In genomic region chr5:123875444-123876264, GRCh38 we compare ENCODE assay signal across 10 cellular contexts.
DNase-seq lines count a peak whose midpoint lies in the region; ATAC-seq and TF ChIP-seq lines count a peak whose summit lies in the region.
"Had no signal": no experiment of that assay in that cellular context is flagged by ENCODE, and none has a peak within 500 bp of the region (broad histone marks: within the 10 kb centered on the region; RNA-seq: fewer than 3 reads in every experiment).

No MANE protein-coding gene starts in this region.

- no peak overlapping the region for H3K4me3 ChIP-seq in foreskin fibroblast (ENCODE audit: low read depth in 1 of 2, low read length in 2 of 2)
- no peak overlapping the region for H3K4me3 ChIP-seq in sigmoid colon

- peaks cover 22% of the 10 kb centered on the region for H3K4me1 Mint-ChIP-seq in osteocyte (ENCODE audit: unreplicated experiment)

- CTCF ChIA-PET in HEK293T (lab: Yijun Ruan, JAX) = interaction anchor here (0.7 to 0.8 kb wide), 2 partner anchors 8 to 61 kb away, joined by 3 read pairs; no protein-coding TSS in a partner anchor

- H3K27me3 Mint-ChIP-seq in osteocyte (ENCODE audit: unreplicated experiment) = no peaks in the 10 kb centered on the region
- H3K27me3 Mint-ChIP-seq: dendritic cell treated with granulocyte-macrophage colony-stimulating factor and Interleukin-4, amounts not matched to agents 40 ng/mL and 50 ng/mL, for 4 days had no signal

- no peak overlapping the region for H3K4me3 Mint-ChIP-seq in osteocyte (ENCODE audit: unreplicated experiment)
- H3K4me3 Mint-ChIP-seq: dendritic cell treated with granulocyte-macrophage colony-stimulating factor and Interleukin-4, amounts not matched to agents 40 ng/mL and 50 ng/mL, for 4 days had no signal

- H3K9me3 ChIP-seq in sigmoid colon = no peaks in the 10 kb centered on the region

- TF ChIP-seq EP300 in sigmoid colon (IDR thresholded peaks at IDR 0.05) = no peak

- peak overlapping the region; percentile 1 for H3K27ac Mint-ChIP-seq in osteocyte (ENCODE audit: unreplicated experiment)
- H3K27ac Mint-ChIP-seq: dendritic cell treated with granulocyte-macrophage colony-stimulating factor and Interleukin-4, amounts not matched to agents 40 ng/mL and 50 ng/mL, for 4 days had no signal

- POLR2A ChIA-PET in HEK293T (lab: Yijun Ruan, JAX) = no interaction called here

- H3K27me3 ChIP-seq in sigmoid colon = no peaks in the 10 kb centered on the region

- H3K36me3 Mint-ChIP-seq in osteocyte (ENCODE audit: unreplicated experiment) = no peaks in the 10 kb centered on the region

- no peaks in the 10 kb centered on the region for H3K4me1 ChIP-seq in sigmoid colon

- DNase-seq in HEK293T (ENCODE audit: extremely low spot score) (peak; percentile 26), RPMI7951 (ENCODE audit: low read depth) (peak; percentile 27), left cardiac atrium (peak; percentile 29), osteocyte (ENCODE audit: extremely low spot score, unreplicated experiment) (no peak), GOT3 (lab: John Stamatoyannopoulos, UW) (no peak), foreskin fibroblast (no peak), sigmoid colon (no peak)
- DNase-seq: activated CD4-positive, alpha-beta T cell treated with anti-CD3 and anti-CD28 coated beads for 48 hours had no signal

- TF ChIP-seq POLR2A in sigmoid colon (IDR thresholded peaks at IDR 0.05) = no peak

- WGBS in sigmoid colon, 2 donors = 15 to 44% methylated on average over 8 of the region's 8 CpGs

- intact Hi-C loops in left cardiac atrium (cut with DNase I) (no loop called here), sigmoid colon (cut with DNase I) (no loop called here)

- no peaks in the 10 kb centered on the region for H3K36me3 ChIP-seq in sigmoid colon

- no peak for TF ChIP-seq CTCF in osteocyte (IDR thresholded peaks at IDR 0.05)
- TF ChIP-seq CTCF in foreskin fibroblast (IDR thresholded peaks at IDR 0.05; ENCODE audit: low read depth, low read length) = no peak
- TF ChIP-seq CTCF in sigmoid colon (IDR thresholded peaks at IDR 0.05) = no peak

- no peaks in the 10 kb centered on the region for H3K9me3 Mint-ChIP-seq in osteocyte (ENCODE audit: unreplicated experiment)
- H3K9me3 Mint-ChIP-seq: dendritic cell treated with granulocyte-macrophage colony-stimulating factor and Interleukin-4, amounts not matched to agents 40 ng/mL and 50 ng/mL, for 4 days had no signal

- peak; percentile 78 to 82 for ATAC-seq in left cardiac atrium
- ATAC-seq in HG03139 (IDR thresholded peaks at IDR 0.05; ENCODE audit: unreplicated experiment) = no peak

- H3K27ac ChIP-seq in sigmoid colon = no peak overlapping the region

TF ChIP-seq in HEK293T, 16 proteins besides CTCF, POLR2A, EP300 and RAD21:
- TF ChIP-seq SUZ12 (IDR thresholded peaks at IDR 0.05) (no peak), ELF4 (IDR thresholded peaks at IDR 0.05) (no peak), SP1 (IDR thresholded peaks at IDR 0.05) (no peak), LEF1 (IDR thresholded peaks at IDR 0.05; ENCODE audit: borderline replicate concordance) (no peak), ZNF384 (IDR thresholded peaks at IDR 0.05) (no peak), BHLHE40 (IDR thresholded peaks at IDR 0.05; ENCODE audit: borderline replicate concordance) (no peak), FOXK2 (IDR thresholded peaks at IDR 0.05) (no peak), HDGF (IDR thresholded peaks at IDR 0.05; ENCODE audit: borderline replicate concordance) (no peak)

Comparison
In these comparisons a context has a peak if more than half of its experiments do, and no peak if none do; other contexts are left out.
1. DNase-seq: peak in HEK293T (single experiment), RPMI7951 (single experiment) and left cardiac atrium (single experiment); none in osteocyte (single experiment), GOT3 (single experiment), foreskin fibroblast (0 of 2) and sigmoid colon (single experiment).